ENCODE assay signal across 21 cellular contexts in the genomic region with DNA sequence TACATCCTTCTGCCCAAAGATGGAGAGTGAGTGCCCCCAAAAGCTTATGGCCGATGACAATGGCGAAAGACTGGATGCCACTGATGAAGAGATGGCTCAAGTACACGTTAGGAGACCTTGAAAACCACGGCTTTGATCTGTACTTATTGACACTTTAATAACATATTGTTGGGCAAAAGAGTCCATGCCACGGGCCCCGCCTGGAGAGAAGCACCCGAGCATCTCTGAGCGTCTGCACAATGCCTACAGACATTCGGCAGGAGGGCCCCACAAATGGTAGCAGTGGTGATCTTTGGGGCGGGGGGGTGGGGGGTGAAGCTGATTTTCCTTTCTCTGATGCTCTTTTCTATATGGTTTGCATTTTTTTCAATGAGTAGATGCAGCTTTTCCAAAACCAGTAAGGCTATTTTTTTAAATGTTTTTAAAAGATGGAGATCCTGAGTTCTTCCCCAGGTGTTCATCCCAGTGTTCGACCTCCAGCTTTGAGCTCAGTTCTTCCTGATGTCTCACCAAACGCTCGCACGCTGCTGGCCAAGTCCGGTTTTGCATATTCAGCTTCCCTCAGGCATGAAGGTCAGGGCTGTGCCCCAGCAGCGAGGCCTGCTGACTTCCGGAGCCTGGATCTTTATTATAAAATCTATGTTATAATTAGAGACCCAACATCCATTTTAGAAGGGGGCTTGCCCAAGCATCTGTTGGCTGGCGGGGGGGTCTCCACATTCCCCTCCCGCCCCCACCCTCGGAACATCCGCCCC. TPM values are rescaled to one million over a fixed set of nuclear protein-coding genes. Genes with fewer than 3 reads are reported as not detected.
"Had no signal": no experiment of that assay in that cellular context is flagged by ENCODE, and none has a peak within 500 bp of the region (broad histone marks: within the 10 kb centered on the region; RNA-seq: fewer than 3 reads in every experiment).

No MANE protein-coding gene starts in this region.

- DNase-seq: activated CD4-positive, alpha-beta T cell treated with anti-CD3 and anti-CD28 coated beads for 4 hours; activated CD8-positive, alpha-beta memory T cell treated with anti-CD3 and anti-CD28 coated beads, Interleukin-2, amount 50 U/mL, for 48 hours; activated CD8-positive, alpha-beta T cell treated with anti-CD3 and anti-CD28 coated beads, Interleukin-2, amount 10 ng/mL, durations not matched to agents 7 days and 5 days; activated naive CD8-positive, alpha-beta T cell treated with anti-CD3 and anti-CD28 coated beads, Interleukin-2, amount 10 ng/mL, durations not matched to agents 7 days and 5 days; effector memory CD4-positive, alpha-beta T cell; lower lobe of right lung; naive thymus-derived CD8-positive, alpha-beta T cell; stimulated activated CD4-positive, alpha-beta T cell treated with anti-CD3 and anti-CD28 coated beads, Interleukin-4, amount 100 ng/mL, for 4 hours; stimulated activated naive CD8-positive, alpha-beta T cell treated with anti-CD3 and anti-CD28 coated beads, Interleukin-15, amount 100 ng/mL, for 72 hours; T-helper 1 cell; testis; upper lobe of right lung; WERI-Rb-1 had no signal

- ATAC-seq: activated CD8-positive, alpha-beta T cell treated with anti-CD3 and anti-CD28 coated beads, Interleukin-2, amount 10 ng/mL, durations not matched to agents 7 days and 5 days; lower lobe of right lung; naive thymus-derived CD8-positive, alpha-beta T cell; pancreas; stimulated activated naive CD8-positive, alpha-beta T cell treated with anti-CD3 and anti-CD28 coated beads, Interleukin-15, amount 100 ng/mL, for 72 hours; upper lobe of right lung had no signal

- H3K4me3 Mint-ChIP-seq: activated CD8-positive, alpha-beta T cell treated with anti-CD3 and anti-CD28 coated beads, Interleukin-2, amount 10 ng/mL, durations not matched to agents 7 days and 5 days; activated naive CD8-positive, alpha-beta T cell treated with anti-CD3 and anti-CD28 coated beads, Interleukin-2, amount 10 ng/mL, durations not matched to agents 7 days and 5 days; naive thymus-derived CD8-positive, alpha-beta T cell; stimulated activated naive CD8-positive, alpha-beta T cell treated with anti-CD3 and anti-CD28 coated beads, Interleukin-15, amount 100 ng/mL, for 72 hours had no signal

- H3K27me3 ChIP-seq: cardiac muscle cell, hepatocyte, pancreas, testis had no signal

- H3K4me1 ChIP-seq: lower lobe of right lung, pancreas, testis, upper lobe of right lung had no signal

- H3K36me3 Mint-ChIP-seq: activated naive CD8-positive, alpha-beta T cell treated with anti-CD3 and anti-CD28 coated beads, Interleukin-2, amount 10 ng/mL, durations not matched to agents 7 days and 5 days had no signal

- H3K27ac ChIP-seq: cardiac muscle cell, coronary artery, epithelial cell of prostate, hepatocyte, lower lobe of right lung, pancreas, testis, upper lobe of right lung had no signal

- H3K9me3 Mint-ChIP-seq: activated naive CD8-positive, alpha-beta T cell treated with anti-CD3 and anti-CD28 coated beads, Interleukin-2, amount 10 ng/mL, durations not matched to agents 7 days and 5 days; naive thymus-derived CD8-positive, alpha-beta T cell; stimulated activated naive CD8-positive, alpha-beta T cell treated with anti-CD3 and anti-CD28 coated beads, Interleukin-15, amount 100 ng/mL, for 72 hours had no signal

- H3K9me3 ChIP-seq: lower lobe of right lung, pancreas, testis, upper lobe of right lung had no signal

- H3K4me2 ChIP-seq: hepatocyte had no signal

- H3K36me3 ChIP-seq: cardiac muscle cell, lower lobe of right lung, pancreas, upper lobe of right lung, WERI-Rb-1 had no signal

- H3K4me3 ChIP-seq: cardiac muscle cell, coronary artery, hepatocyte, lower lobe of right lung, pancreas, testis, upper lobe of right lung had no signal

- H3K27ac Mint-ChIP-seq: activated CD8-positive, alpha-beta T cell treated with anti-CD3 and anti-CD28 coated beads, Interleukin-2, amount 10 ng/mL, durations not matched to agents 7 days and 5 days; activated naive CD8-positive, alpha-beta T cell treated with anti-CD3 and anti-CD28 coated beads, Interleukin-2, amount 10 ng/mL, durations not matched to agents 7 days and 5 days; stimulated activated naive CD8-positive, alpha-beta T cell treated with anti-CD3 and anti-CD28 coated beads, Interleukin-15, amount 100 ng/mL, for 72 hours had no signal

RNA-seq across cellular contexts. Expression of gene BARHL1, which starts 34.3 kb away (rescaled TPM):
- total RNA-seq: activated CD8-positive, alpha-beta T cell treated with anti-CD3 and anti-CD28 coated beads, Interleukin-2, amount 10 ng/mL, durations not matched to agents 7 days and 5 days; activated naive CD8-positive, alpha-beta T cell treated with anti-CD3 and anti-CD28 coated beads, Interleukin-2, amount 10 ng/mL, durations not matched to agents 7 days and 5 days; aorta; cardiac muscle cell; hepatocyte; lower lobe of right lung; mononuclear cell; naive thymus-derived CD8-positive, alpha-beta T cell; pancreas; skeletal muscle tissue; upper lobe of right lung had no signal
